In genomic region chr12:65536876-65537661, GRCh38 we compare ENCODE assay signal across 9 cellular contexts.
DNase-seq lines count a peak whose midpoint lies in the region; ATAC-seq, FAIRE-seq and TF ChIP-seq lines count a peak whose summit lies in the region.
"Had no signal": no experiment of that assay in that cellular context is flagged by ENCODE, and none has a peak within 500 bp of the region (broad histone marks: within the 10 kb centered on the region; RNA-seq: fewer than 3 reads in every experiment).

No MANE protein-coding gene starts in this region.

- H3K9me1 ChIP-seq in K562 (ENCODE audit: control insufficient read depth, insufficient read depth, low read length), result no peaks in the 10 kb centered on the region

- H3K27ac ChIP-seq in liver (ENCODE audit: low read depth in 1 of 2, low read length in 2 of 2) (no peak overlapping the region), HepG2 (ENCODE audit: extremely low read length, insufficient read depth, low read length) (no peak overlapping the region), K562 (ENCODE audit: extremely low read depth, low read depth, low read length) (no peak overlapping the region), kidney (ENCODE audit: low read depth in 2 of 2, low read length in 2 of 2) (peak overlapping the region; percentile 0 to 38)

- H3K9ac ChIP-seq in liver (ENCODE audit: low read depth in 1 of 2, low read length in 2 of 2) (no peak overlapping the region), HepG2 (ENCODE audit: insufficient read depth, low read depth, low read length) (no peak overlapping the region), K562 (ENCODE audit: insufficient read depth in 1 of 2, low read depth in 2 of 2, low read length in 2 of 2) (no peak overlapping the region), kidney (ENCODE audit: low read length in 2 of 2) (no peak overlapping the region)

- in situ Hi-C loops in HepG2 (cut with HindIII; ENCODE audit: extremely low pct_ligation_motif_present, low pct_unique_long_range_greater_than_20kb), result no loop called here
- in situ Hi-C loops in K562 (cut with MboI), result no loop called here

- H3K9me3 ChIP-seq in liver (ENCODE audit: control insufficient read depth in 4 of 4, low read length in 3 of 4) (peaks cover 3 to 10% (median 6%) of the 10 kb centered on the region in 4 donors), HepG2 (ENCODE audit: low read length) (peaks cover 22% of the 10 kb centered on the region), K562 (replicated peaks; ENCODE audit: control insufficient read depth, insufficient read depth, low read depth, low read length) (peaks cover 2% of the 10 kb centered on the region), kidney (ENCODE audit: control insufficient read depth in 1 of 2, low read length in 2 of 2) (peaks cover 10 to 14% of the 10 kb centered on the region in 2 donors)

- BruUV-seq in HepG2 (replicated peaks; lab: Mats Ljungman, UMichigan) (no TSS peak), K562 (replicated peaks; lab: Mats Ljungman, UMichigan) (no TSS peak)

- TF ChIP-seq POLR2A in HepG2 (IDR thresholded peaks at IDR 0.05; ENCODE audit: insufficient read depth in 1 of 2, low read depth in 2 of 2, low read length in 2 of 2) (no peak), K562 (conservative IDR thresholded peaks at IDR 0.05) (no peak)

- H3K36me3 ChIP-seq in liver (ENCODE audit: control insufficient read depth in 4 of 4, insufficient read depth in 3 of 4, low read depth in 1 of 4, low read length in 3 of 4) (no peaks in the 10 kb centered on the region), HepG2 (replicated peaks in 1 of 2; ENCODE audit: control insufficient read depth in 1 of 2, insufficient read depth in 2 of 2, low read length in 2 of 2) (no peaks in the 10 kb centered on the region), K562 (ENCODE audit: control insufficient read depth, insufficient read depth, low read length) (no peaks in the 10 kb centered on the region), kidney (ENCODE audit: control insufficient read depth in 1 of 2, insufficient read depth in 2 of 2, low read length in 2 of 2) (no peaks in the 10 kb centered on the region)

- H4K20me1 ChIP-seq in HepG2 (ENCODE audit: insufficient read depth, low read length) (no peaks in the 10 kb centered on the region), K562 (replicated peaks; ENCODE audit: control insufficient read depth, insufficient read depth, low read length) (no peaks in the 10 kb centered on the region)

- CTCF ChIA-PET in HepG2 (lab: Yijun Ruan, JAX; ENCODE audit: low intra/inter-chr PET ratio, low total read pairs) (no interaction called here), K562 (lab: Yijun Ruan, JAX; ENCODE audit: low intra/inter-chr PET ratio) (no interaction called here)

- no peak for TF ChIP-seq CTCF in liver (IDR thresholded peaks at IDR 0.05; ENCODE audit: low read depth, low read length, missing input control)
- no peak for TF ChIP-seq CTCF in HepG2 (CRISPR knock-in tag; IDR thresholded peaks at IDR 0.05)
- no peak for TF ChIP-seq CTCF in K562 (IDR thresholded peaks at IDR 0.05 in 2 of 3, conservative IDR thresholded peaks at IDR 0.05 in 1 of 3; ENCODE audit: insufficient read depth in 2 of 3, low read depth in 1 of 3, low read length in 3 of 3)
- TF ChIP-seq CTCF in kidney (IDR thresholded peaks at IDR 0.05; ENCODE audit: borderline replicate concordance, extremely low read depth, insufficient read depth), result no peak

- H3K27me3 ChIP-seq in liver (ENCODE audit: control insufficient read depth in 4 of 4, insufficient read depth in 4 of 4, low read length in 3 of 4) (no peaks in the 10 kb centered on the region), HepG2 (ENCODE audit: control insufficient read depth in 1 of 2, insufficient read depth in 2 of 2, low read length in 2 of 2) (no peaks in the 10 kb centered on the region), K562 (ENCODE audit: control insufficient read depth in 2 of 2, insufficient read depth in 2 of 2, low read length in 2 of 2) (no peaks in the 10 kb centered on the region)

- POLR2A ChIA-PET in HepG2 (lab: Yijun Ruan, JAX), result no interaction called here
- POLR2A ChIA-PET in K562 (lab: Yijun Ruan, JAX), result no interaction called here

- H3K4me3 ChIP-seq in liver (ENCODE audit: low read depth in 1 of 3, low read length in 3 of 3), result no peak overlapping the region
- H3K4me3 ChIP-seq in HepG2 (replicated peaks in 1 of 3; ENCODE audit: insufficient read depth in 1 of 3, low read depth in 2 of 3, low read length in 3 of 3), result no peak overlapping the region
- H3K4me3 ChIP-seq in K562, result no peak overlapping the region
- no peak overlapping the region for H3K4me3 ChIP-seq in kidney (ENCODE audit: low read length in 2 of 2)

- intact Hi-C loops in HepG2 (cut with micrococcal nuclease; ENCODE audit: unreplicated experiment) (no loop called here), K562 (cut with micrococcal nuclease) (no loop called here), kidney (cut with DNase I) (no loop called here)

- H3K79me2 ChIP-seq in HepG2 (ENCODE audit: insufficient read depth, low read length) (no peaks in the 10 kb centered on the region), K562 (ENCODE audit: control insufficient read depth, insufficient read depth, low read length) (no peaks in the 10 kb centered on the region)

- TF ChIP-seq RAD21 in liver (IDR thresholded peaks at IDR 0.05) (no peak), HepG2 (CRISPR knock-in tag; IDR thresholded peaks at IDR 0.05) (no peak), K562 (CRISPR knock-in tag; conservative IDR thresholded peaks at IDR 0.05 in 1 of 2, IDR thresholded peaks at IDR 0.05 in 1 of 2) (no peak)

- H3K4me2 ChIP-seq in HepG2 (ENCODE audit: low read depth, low read length) (no peak overlapping the region), K562 (ENCODE audit: insufficient read depth, low read length) (no peak overlapping the region)

- DNase-seq in HepG2 (ENCODE audit: low spot score), result no peak
- no peak for DNase-seq in K562 (ENCODE audit: extremely low read depth in 1 of 4, low spot score in 3 of 4)
- DNase-seq in kidney, result peak; percentile 80
- no peak for DNase-seq in activated gamma-delta T cell (lab: John Stamatoyannopoulos, UW)
- DNase-seq in SKM-1 (lab: John Stamatoyannopoulos, UW; ENCODE audit: unreplicated experiment), result no peak
- DNase-seq in NCI-H2227 treated with DMSO at 0.1 percent for 48 hours (lab: John Stamatoyannopoulos, UW), result no peak
- DNase-seq: H7 had no signal

- FAIRE-seq in HepG2 (lab: Jason Lieb, UNC) (no peak), K562 (lab: Jason Lieb, UNC) (no peak), kidney (lab: Jason Lieb, UNC) (no peak)

- H3K4me1 ChIP-seq in liver (ENCODE audit: control insufficient read depth in 4 of 4, insufficient read depth in 4 of 4, low read length in 3 of 4), result no peaks in the 10 kb centered on the region
- H3K4me1 ChIP-seq in HepG2 (ENCODE audit: insufficient read depth, low read length), result peaks cover 14% of the 10 kb centered on the region
- no peaks in the 10 kb centered on the region; a peak in 1 of 5 replicates for H3K4me1 ChIP-seq in K562 (replicated peaks in 1 of 2; ENCODE audit: control insufficient read depth in 2 of 2, insufficient read depth in 2 of 2, low read length in 2 of 2)
- H3K4me1 ChIP-seq in kidney (ENCODE audit: control insufficient read depth in 1 of 2, insufficient read depth in 1 of 2, low read depth in 1 of 2, low read length in 2 of 2), result peaks cover 14 to 31% of the 10 kb centered on the region in 2 donors

- H2AFZ ChIP-seq in HepG2 (ENCODE audit: low read length) (no peak overlapping the region), K562 (ENCODE audit: low read depth, low read length) (no peak overlapping the region)

- 53% methylated on average over 6 of the region's 6 CpGs for WGBS in liver
- 23% methylated on average over 6 of the region's 6 CpGs for WGBS in HepG2 (ENCODE audit: low lambda C conversion rate)
- WGBS in K562 (ENCODE audit: insufficient coverage, low coverage, missing lambda C conversion rate), result 5% methylated on average over 6 of the region's 6 CpGs

- ATAC-seq in HepG2 (no peak), K562 (no peak), HG02970 (IDR thresholded peaks at IDR 0.05; ENCODE audit: low FRiP score, unreplicated experiment) (no peak)

- TF ChIP-seq EP300 in HepG2 (IDR thresholded peaks at IDR 0.05; ENCODE audit: low read depth in 2 of 2, low read length in 2 of 2), result no peak
- TF ChIP-seq EP300 in HepG2 (CRISPR knock-in tag; IDR thresholded peaks at IDR 0.05; ENCODE audit: borderline replicate concordance), result no peak
- TF ChIP-seq EP300 in K562 (IDR thresholded peaks at IDR 0.05; ENCODE audit: low read length), result no peak

TF ChIP-seq in liver, 16 proteins besides CTCF, POLR2A, EP300 and RAD21:
- TF ChIP-seq JUND (IDR thresholded peaks at IDR 0.05) (peak; percentile 17 to 62), HNF4G (IDR thresholded peaks at IDR 0.05) (no peak)

TF ChIP-seq in HepG2, 621 proteins besides CTCF, POLR2A, EP300 and RAD21:
- TF ChIP-seq MBD4 (IDR thresholded peaks at IDR 0.05; ENCODE audit: borderline replicate concordance, low read length), result no peak

TF ChIP-seq in K562, 482 proteins besides CTCF, POLR2A, EP300 and RAD21:
- peak; percentile 41; the same call in 1 of the 2 replicates for TF ChIP-seq SPI1 (IDR thresholded peaks at IDR 0.05; ENCODE audit: borderline replicate concordance, low read depth, low read length)
- no peak for TF ChIP-seq ZNF282 (CRISPR knock-in tag; IDR thresholded peaks at IDR 0.05)

Comparison
In these comparisons a context has a peak if more than half of its experiments do, and no peak if none do; other contexts are left out.
1. H3K27ac ChIP-seq: peak in kidney (2 of 2); none in liver (0 of 2), HepG2 (single experiment) and K562 (single experiment).